ENCODE assay signal across 17 cellular contexts in the genomic region with DNA sequence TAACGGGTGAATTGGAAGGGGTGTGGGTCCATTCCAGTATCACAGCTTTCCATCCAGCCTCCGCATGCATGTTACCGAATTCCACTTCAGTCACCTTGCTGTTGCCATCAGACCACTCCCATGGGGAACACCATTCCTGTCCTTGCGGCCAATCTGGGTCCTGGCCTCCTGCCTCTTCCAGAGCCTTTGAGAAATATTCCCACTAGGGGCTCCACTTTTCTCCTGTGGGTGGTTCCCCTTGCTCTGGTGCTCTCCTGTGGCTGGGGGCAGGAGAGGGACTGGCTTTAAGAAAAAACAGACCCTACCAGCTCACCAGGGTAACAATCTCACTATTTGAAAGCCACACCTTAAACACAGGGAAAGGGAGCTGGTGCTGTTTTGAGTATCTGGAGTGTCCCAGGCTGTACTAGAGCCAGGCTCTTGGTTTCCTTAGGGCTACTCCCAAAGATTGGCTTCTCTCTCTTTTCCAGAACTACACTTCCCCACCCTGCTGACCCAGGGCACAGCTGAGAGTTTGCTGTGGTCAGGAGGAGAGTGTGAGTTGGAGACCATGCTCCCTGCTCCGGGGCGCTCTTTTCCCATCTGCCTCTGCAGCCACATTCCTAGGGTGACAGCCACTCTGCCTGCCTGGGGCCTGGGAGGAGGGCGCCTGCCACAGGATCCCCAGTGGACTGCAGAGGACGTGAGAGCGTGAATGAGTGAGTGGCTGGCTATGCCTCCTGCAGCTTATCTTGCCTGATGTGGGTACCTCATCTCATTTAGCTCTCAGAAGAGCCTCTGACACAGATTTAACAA.
DNase-seq lines count a peak whose midpoint lies in the region; ATAC-seq and TF ChIP-seq lines count a peak whose summit lies in the region.
"Had no signal": no experiment of that assay in that cellular context is flagged by ENCODE, and none has a peak within 500 bp of the region (broad histone marks: within the 10 kb centered on the region; RNA-seq: fewer than 3 reads in every experiment).

No MANE protein-coding gene starts in this region.

- no peaks in the 10 kb centered on the region for H3K9me3 ChIP-seq in T-helper 17 cell (ENCODE audit: control insufficient read depth, low read length, poor library complexity, severe bottlenecking)
- peaks cover 0 to 3% of the 10 kb centered on the region in 2 donors for H3K9me3 ChIP-seq in lung (ENCODE audit: control insufficient read depth in 2 of 2, insufficient read depth in 1 of 2, low read length in 1 of 2)
- H3K9me3 ChIP-seq in sigmoid colon: no peaks in the 10 kb centered on the region

- ATAC-seq in T-helper 17 cell (no peak), lung (ENCODE audit: insufficient read depth, low FRiP score) (no peak), HG03108 (IDR thresholded peaks at IDR 0.05; ENCODE audit: unreplicated experiment) (no peak), T-cell (replicated peaks in 1 of 4) (no peak)
- ATAC-seq: HCT116, K562 had no signal

- peaks cover 3% of the 10 kb centered on the region for H3K4me1 Mint-ChIP-seq in T-helper 17 cell
- no peaks in the 10 kb centered on the region for H3K4me1 Mint-ChIP-seq in activated T-helper 2 cell treated with anti-CD3 and anti-CD28 coated beads, Interferon-gamma antibody, Interleukin-2, Interleukin-4, amounts not matched to agents 10 μg/mL and 5 μg/mL and 100 μg/mL, durations not matched to agents 14 hours and 24 hours and 36 hours (ENCODE audit: low read depth)
- no peaks in the 10 kb centered on the region for H3K4me1 Mint-ChIP-seq in T-cell
- H3K4me1 Mint-ChIP-seq: CD4-positive, alpha-beta memory T cell had no signal

- TF ChIP-seq CTCF in lung (IDR thresholded peaks at IDR 0.05; ENCODE audit: control extremely low read depth, extremely low read depth) (no peak), sigmoid colon (IDR thresholded peaks at IDR 0.05) (no peak)

- H3K27ac Mint-ChIP-seq in T-helper 17 cell (peak overlapping the region; percentile 34), T-cell (no peak overlapping the region)
- H3K27ac Mint-ChIP-seq in activated T-helper 2 cell treated with anti-CD3 and anti-CD28 coated beads, Interferon-gamma antibody, Interleukin-2, Interleukin-4, amounts not matched to agents 10 μg/mL and 5 μg/mL and 100 μg/mL, durations not matched to agents 14 hours and 24 hours and 36 hours: no peak overlapping the region
- H3K27ac Mint-ChIP-seq: CD4-positive, alpha-beta memory T cell had no signal

- CTCF ChIA-PET in T-cell (lab: Charles Lee): no interaction called here

- no peaks in the 10 kb centered on the region for H3K36me3 Mint-ChIP-seq in T-helper 17 cell (ENCODE audit: low read depth)
- H3K36me3 Mint-ChIP-seq in activated T-helper 2 cell treated with anti-CD3 and anti-CD28 coated beads, Interferon-gamma antibody, Interleukin-2, Interleukin-4, amounts not matched to agents 10 μg/mL and 5 μg/mL and 100 μg/mL, durations not matched to agents 14 hours and 24 hours and 36 hours (ENCODE audit: low read depth): no peaks in the 10 kb centered on the region
- H3K36me3 Mint-ChIP-seq in T-cell: no peaks in the 10 kb centered on the region
- H3K36me3 Mint-ChIP-seq: CD4-positive, alpha-beta memory T cell had no signal

- H3K4me3 Mint-ChIP-seq in T-helper 17 cell (no peak overlapping the region), T-cell (no peak overlapping the region)
- H3K4me3 Mint-ChIP-seq in activated T-helper 2 cell treated with anti-CD3 and anti-CD28 coated beads, Interferon-gamma antibody, Interleukin-2, Interleukin-4, amounts not matched to agents 10 μg/mL and 5 μg/mL and 100 μg/mL, durations not matched to agents 14 hours and 24 hours and 36 hours (ENCODE audit: low read depth): no peak overlapping the region
- H3K4me3 Mint-ChIP-seq: CD4-positive, alpha-beta memory T cell had no signal

- TF ChIP-seq EP300 in sigmoid colon (IDR thresholded peaks at IDR 0.05): no peak

- intact Hi-C loops in sigmoid colon (cut with DNase I): no loop called here
- intact Hi-C loops in activated T-helper 2 cell treated with anti-CD3 and anti-CD28 coated beads, Interferon-gamma antibody, Interleukin-2, Interleukin-4, amounts not matched to agents 10 μg/mL and 5 μg/mL and 100 μg/mL, durations not matched to agents 14 hours and 24 hours and 36 hours (cut with micrococcal nuclease): no loop called here

- H3K4me1 ChIP-seq in lung (ENCODE audit: control insufficient read depth in 2 of 2, insufficient read depth in 2 of 2, low read length in 2 of 2): peaks cover 0 to 8% of the 10 kb centered on the region in 2 donors
- H3K4me1 ChIP-seq in sigmoid colon: no peaks in the 10 kb centered on the region

- POLR2A ChIA-PET in T-cell (lab: Charles Lee): no interaction called here

- H3K4me3 ChIP-seq in lung: no peak overlapping the region
- no peak overlapping the region for H3K4me3 ChIP-seq in sigmoid colon
- H3K4me3 ChIP-seq: K562 had no signal

- H3K27me3 ChIP-seq in lung (ENCODE audit: control insufficient read depth, insufficient read depth): no peaks in the 10 kb centered on the region
- no peaks in the 10 kb centered on the region for H3K27me3 ChIP-seq in sigmoid colon

- 92 to 95% methylated on average over 9 of the region's 9 CpGs for WGBS in lung, 2 donors
- 94 to 95% methylated on average over 9 of the region's 9 CpGs for WGBS in sigmoid colon, 2 donors

- no peaks in the 10 kb centered on the region for H3K36me3 ChIP-seq in lung (ENCODE audit: control insufficient read depth in 2 of 2, insufficient read depth in 2 of 2, low read length in 2 of 2)
- no peaks in the 10 kb centered on the region for H3K36me3 ChIP-seq in sigmoid colon

- no peaks in the 10 kb centered on the region for H3K9me3 Mint-ChIP-seq in activated T-helper 2 cell treated with anti-CD3 and anti-CD28 coated beads, Interferon-gamma antibody, Interleukin-2, Interleukin-4, amounts not matched to agents 10 μg/mL and 5 μg/mL and 100 μg/mL, durations not matched to agents 14 hours and 24 hours and 36 hours
- H3K9me3 Mint-ChIP-seq in T-cell: no peaks in the 10 kb centered on the region

- H3K27ac ChIP-seq in lung (ENCODE audit: low read depth in 1 of 2, low read length in 1 of 2) (no peak overlapping the region), sigmoid colon (no peak overlapping the region)

- H3K27me3 Mint-ChIP-seq in T-helper 17 cell (peaks cover 30% of the 10 kb centered on the region), T-cell (no peaks in the 10 kb centered on the region)
- H3K27me3 Mint-ChIP-seq in activated T-helper 2 cell treated with anti-CD3 and anti-CD28 coated beads, Interferon-gamma antibody, Interleukin-2, Interleukin-4, amounts not matched to agents 10 μg/mL and 5 μg/mL and 100 μg/mL, durations not matched to agents 14 hours and 24 hours and 36 hours (ENCODE audit: low read depth): no peaks in the 10 kb centered on the region

- no peak for TF ChIP-seq POLR2A in sigmoid colon (IDR thresholded peaks at IDR 0.05)

- peak; percentile 22 for DNase-seq in activated CD8-positive, alpha-beta memory T cell treated with anti-CD3 and anti-CD28 coated beads, Interleukin-2, amount 50 U/mL, for 48 hours
- no peak for DNase-seq in activated CD8-positive, alpha-beta memory T cell treated with anti-CD3 and anti-CD28 coated beads, Interleukin-2, amount 50 U/mL, for 4 hours
- DNase-seq in T-helper 17 cell (no peak), lung (ENCODE audit: low spot score) (peak; percentile 20), sigmoid colon (peak; percentile 29), T-cell (no peak)
- no peak for DNase-seq in activated T-helper 2 cell treated with anti-CD3 and anti-CD28 coated beads, Interferon-gamma antibody, Interleukin-2, Interleukin-4, amounts not matched to agents 10 μg/mL and 5 μg/mL and 100 μg/mL, durations not matched to agents 14 hours and 24 hours and 36 hours (ENCODE audit: low spot score)
- DNase-seq: Calu3; CD4-positive, alpha-beta memory T cell; MV-4-11; NCI-H1417 treated with DMSO at 0.1 percent for 48 hours; NCI-H1930; NCI-H69; RPMI8226 had no signal

Comparison
In these comparisons a context has a peak if more than half of its experiments do, and no peak if none do; other contexts are left out.
1. DNase-seq: peak in activated CD8-positive, alpha-beta memory T cell treated with anti-CD3 and anti-CD28 coated beads, Interleukin-2, amount 50 U/mL, for 48 hours (single experiment), lung (single experiment) and sigmoid colon (single experiment); none in activated CD8-positive, alpha-beta memory T cell treated with anti-CD3 and anti-CD28 coated beads, Interleukin-2, amount 50 U/mL, for 4 hours (single experiment), T-helper 17 cell (0 of 3), activated T-helper 2 cell treated with anti-CD3 and anti-CD28 coated beads, Interferon-gamma antibody, Interleukin-2, Interleukin-4, amounts not matched to agents 10 μg/mL and 5 μg/mL and 100 μg/mL, durations not matched to agents 14 hours and 24 hours and 36 hours (single experiment) and T-cell (0 of 34).